ENCODE assay signal across 9 cellular contexts in genomic region chr1:54971317-54971791, GRCh38. TPM values are rescaled to one million over a fixed set of nuclear protein-coding genes. Genes with fewer than 3 reads are reported as not detected.
DNase-seq lines count a peak whose midpoint lies in the region; ATAC-seq and TF ChIP-seq lines count a peak whose summit lies in the region.
"Had no signal": no experiment of that assay in that cellular context is flagged by ENCODE, and none has a peak within 500 bp of the region (broad histone marks: within the 10 kb centered on the region; RNA-seq: fewer than 3 reads in every experiment).

No MANE protein-coding gene starts in this region.

- H3K27ac ChIP-seq in upper lobe of right lung (no peak overlapping the region), stomach (peak overlapping the region in 1 of 5 donors; percentile 16), WERI-Rb-1 (no peak overlapping the region)

- no peaks in the 10 kb centered on the region for H3K4me1 ChIP-seq in upper lobe of right lung
- peaks cover 0 to 25% (median 11%) of the 10 kb centered on the region in 4 donors for H3K4me1 ChIP-seq in stomach

- peak; percentile 42 for DNase-seq in GM10248 (ENCODE audit: extremely low spot score)
- peak; percentile 86 for DNase-seq in epithelial cell of esophagus (ENCODE audit: low read depth)
- no peak for DNase-seq in upper lobe of right lung
- DNase-seq in stomach: no peak
- no peak for DNase-seq in WERI-Rb-1
- no peak for DNase-seq in cerebellar nuclear complex (lab: John Stamatoyannopoulos, UW)

- CTCF ChIA-PET in GM10248 (lab: Yijun Ruan, JAX): interaction anchor here (1.2 to 2.1 kb wide), 4 partner anchors 8 to 26 kb away, joined by 3 to 8 read pairs (median 4); no protein-coding TSS in a partner anchor

- intact Hi-C loops in upper lobe of right lung (cut with DNase I): no loop called here
- intact Hi-C loops in stomach (cut with DNase I; ENCODE audit: low total_unique reads): no loop called here

- TF ChIP-seq POLR2A in stomach (IDR thresholded peaks at IDR 0.05): no peak

- POLR2A ChIA-PET in GM10248 (lab: Yijun Ruan, JAX): no interaction called here

- H3K4me3 ChIP-seq in epithelial cell of esophagus (ENCODE audit: low read length): no peak overlapping the region
- no peak overlapping the region for H3K4me3 ChIP-seq in upper lobe of right lung
- no peak overlapping the region for H3K4me3 ChIP-seq in stomach
- no peak overlapping the region for H3K4me3 ChIP-seq in WERI-Rb-1 (ENCODE audit: low read depth, low read length)

- 53 to 61% (median 55%) methylated on average over 7 of the region's 7 CpGs for WGBS in stomach, 5 donors

- peak; percentile 71 for ATAC-seq in GM21515 (IDR thresholded peaks at IDR 0.05; ENCODE audit: unreplicated experiment)
- ATAC-seq in HG03521 (IDR thresholded peaks at IDR 0.05; ENCODE audit: unreplicated experiment): peak; percentile 79
- no peak for ATAC-seq in upper lobe of right lung

- TF ChIP-seq CTCF in GM10248 (IDR thresholded peaks at IDR 0.05; ENCODE audit: control extremely low read depth, extremely low read depth, low read depth, missing control alignments) (no peak), epithelial cell of esophagus (IDR thresholded peaks at IDR 0.05; ENCODE audit: insufficient read depth, low read depth, low read length, missing control alignments) (no peak), upper lobe of right lung (IDR thresholded peaks at IDR 0.05) (no peak), stomach (IDR thresholded peaks at IDR 0.05) (no peak), WERI-Rb-1 (IDR thresholded peaks at IDR 0.05; ENCODE audit: low read depth, low read length) (no peak)

- no peak for TF ChIP-seq EP300 in stomach (IDR thresholded peaks at IDR 0.05)

- H3K36me3 ChIP-seq in upper lobe of right lung (no peaks in the 10 kb centered on the region), stomach (no peaks in the 10 kb centered on the region), WERI-Rb-1 (no peaks in the 10 kb centered on the region)

- H3K27me3 ChIP-seq in upper lobe of right lung: no peaks in the 10 kb centered on the region
- H3K27me3 ChIP-seq in stomach: no peaks in the 10 kb centered on the region
- H3K27me3 ChIP-seq in WERI-Rb-1 (ENCODE audit: insufficient read depth, low read depth, severe bottlenecking): no peaks in the 10 kb centered on the region

- H3K9me3 ChIP-seq in upper lobe of right lung: no peaks in the 10 kb centered on the region
- H3K9me3 ChIP-seq in stomach: no peaks in the 10 kb centered on the region
- no peaks in the 10 kb centered on the region for H3K9me3 ChIP-seq in WERI-Rb-1 (ENCODE audit: severe bottlenecking)

RNA-seq across cellular contexts. Expression of gene TMEM61, which starts 9.1 kb away (rescaled TPM):
- total RNA-seq in upper lobe of right lung (2.3 TPM), stomach (100 to 1,000 TPM in 1 of 5 donors, 1 to 10 TPM in 1, under 1 TPM in 2, not detected in 1; 0.55 to 130 (median 5.2) TPM)
- polyA plus RNA-seq in stomach: 1 to 10 TPM in 2 of 3 donors, under 1 TPM in 1; 0.76 to 5.7 (median 1.6) TPM
- total RNA-seq: subcutaneous adipose tissue had no signal

RNA-seq across cellular contexts. Expression of gene BSND, which starts 27.4 kb away (rescaled TPM):
- total RNA-seq in upper lobe of right lung (not detected), stomach (not detected)
- polyA plus RNA-seq in stomach: not detected
- total RNA-seq: subcutaneous adipose tissue had no signal

Comparison
In these comparisons a context has a peak if more than half of its experiments do, and no peak if none do; other contexts are left out.
1. DNase-seq: peak in GM10248 (single experiment) and epithelial cell of esophagus (single experiment); none in upper lobe of right lung (single experiment), stomach (single experiment), WERI-Rb-1 (single experiment) and cerebellar nuclear complex (0 of 2).